ENCODE assay signal across 18 cellular contexts in genomic region chr6:170262481-170263088, GRCh38. TPM values are rescaled to one million over a fixed set of nuclear protein-coding genes. Genes with fewer than 3 reads are reported as not detected.
"Had no signal": no experiment of that assay in that cellular context is flagged by ENCODE, and none has a peak within 500 bp of the region (broad histone marks: within the 10 kb centered on the region; RNA-seq: fewer than 3 reads in every experiment).

No MANE protein-coding gene starts in this region.

- H3K4me3 ChIP-seq: left ventricle myocardium inferior, prostate gland, right lobe of liver had no signal

- ATAC-seq: activated CD8-positive, alpha-beta T cell treated with anti-CD3 and anti-CD28 coated beads for 36 hours; right lobe of liver; SK-N-SH treated with all-trans-retinoic acid at 6 μM for 48 hours had no signal

- DNase-seq: activated CD4-positive, alpha-beta T cell treated with anti-CD3 and anti-CD28 coated beads for 4 hours; activated CD8-positive, alpha-beta memory T cell treated with anti-CD3 and anti-CD28 coated beads, Interleukin-2, amount 50 U/mL, for 48 hours; activated CD8-positive, alpha-beta T cell treated with anti-CD3 and anti-CD28 coated beads for 36 hours; activated naive CD4-positive, alpha-beta T cell treated with anti-CD3 and anti-CD28 coated beads, Interleukin-2, amount 10 ng/mL, durations not matched to agents 7 days and 5 days; cerebellar nuclear complex; dermis blood vessel endothelial cell; glutamatergic neuron; mesendoderm; stimulated activated CD4-positive, alpha-beta T cell treated with anti-CD3 and anti-CD28 coated beads, Interleukin-2, amount 100 ng/mL, for 24 hours; stimulated activated naive CD4-positive, alpha-beta T cell; testis had no signal

- H3K27ac ChIP-seq: left ventricle myocardium inferior, prostate gland, right lobe of liver, testis had no signal

- H3K27me3 ChIP-seq: right lobe of liver, testis had no signal

- FAIRE-seq: islet of Langerhans had no signal

- H3K9me3 ChIP-seq: left ventricle myocardium inferior, prostate gland, right lobe of liver, testis had no signal

- H3K4me1 ChIP-seq: prostate gland had no signal

- H3K36me3 ChIP-seq: left ventricle myocardium inferior, prostate gland, right lobe of liver had no signal

RNA-seq across cellular contexts. Expression of gene DLL1, which starts 28.3 kb away (rescaled TPM):
- total RNA-seq: activated T-helper 1 cell treated with anti-CD3 and anti-CD28 coated beads, Interleukin-12 subunit alpha, Interleukin-12 subunit beta, Interleukin-2, Interleukin-4 antibody, amounts not matched to agents 30 ng/mL and 10 ng/mL and 1 ng/mL, durations not matched to agents 14 hours and 24 hours and 36 hours; T-helper 1 cell treated with Interleukin-12 subunit alpha and Interleukin-12 subunit beta and Interleukin-4 antibody, amounts not matched to agents 30 ng/mL and 1 ng/mL, for 36 hours had no signal
